Comparison of ENCODE assay signal across 24 cellular contexts in genomic region chr6:109393882-109394281, GRCh38. TPM values are rescaled to one million over a fixed set of nuclear protein-coding genes. Genes with fewer than 3 reads are reported as not detected.
DNase-seq lines count a peak whose midpoint lies in the region; ATAC-seq, FAIRE-seq and TF ChIP-seq lines count a peak whose summit lies in the region.
"Had no signal": no experiment of that assay in that cellular context is flagged by ENCODE, and none has a peak within 500 bp of the region (broad histone marks: within the 10 kb centered on the region; RNA-seq: fewer than 3 reads in every experiment).

No MANE protein-coding gene starts in this region.

- H2BK12ac ChIP-seq in mesenchymal stem cell (ENCODE audit: low read length in 2 of 2) = no peak overlapping the region

- no peak overlapping the region for H3K4me3 ChIP-seq in K562
- H3K4me3 ChIP-seq in mesenchymal stem cell (ENCODE audit: insufficient read depth in 1 of 2, low read depth in 1 of 2, low read length in 2 of 2) = no peak overlapping the region
- H3K4me3 ChIP-seq in WERI-Rb-1 (ENCODE audit: low read depth, low read length) = no peak overlapping the region
- H3K4me3 ChIP-seq: colonic mucosa, heart left ventricle, Peyer's patch, spleen had no signal

- no peaks in the 10 kb centered on the region; a peak in 1 of 5 replicates for H3K27me3 ChIP-seq in K562 (ENCODE audit: control insufficient read depth in 2 of 2, insufficient read depth in 2 of 2, low read length in 2 of 2)
- peaks cover 0 to 3% of the 10 kb centered on the region in 2 experiments for H3K27me3 ChIP-seq in mesenchymal stem cell (ENCODE audit: control insufficient read depth in 1 of 2, insufficient read depth in 1 of 2, low read length in 2 of 2)
- H3K27me3 ChIP-seq in WERI-Rb-1 (ENCODE audit: insufficient read depth, low read depth, severe bottlenecking) = no peaks in the 10 kb centered on the region
- H3K27me3 ChIP-seq: colonic mucosa, heart left ventricle, Peyer's patch, spleen had no signal

- no peak for TF ChIP-seq POLR2A in K562 (conservative IDR thresholded peaks at IDR 0.05)

- no peak for TF ChIP-seq RAD21 in K562 (CRISPR knock-in tag; conservative IDR thresholded peaks at IDR 0.05 in 1 of 2, IDR thresholded peaks at IDR 0.05 in 1 of 2)

- no peak overlapping the region for H3K9ac ChIP-seq in K562 (ENCODE audit: insufficient read depth in 1 of 2, low read depth in 2 of 2, low read length in 2 of 2)
- no peak overlapping the region for H3K9ac ChIP-seq in mesenchymal stem cell (ENCODE audit: low read length)
- H3K9ac ChIP-seq: parathyroid adenoma had no signal

- H3K4me1 ChIP-seq in K562 (replicated peaks in 1 of 2; ENCODE audit: control insufficient read depth in 2 of 2, insufficient read depth in 2 of 2, low read length in 2 of 2) = peaks cover 0 to 11% of the 10 kb centered on the region in 2 experiments; a peak in 4 of 5 replicates
- H3K4me1 ChIP-seq in mesenchymal stem cell (ENCODE audit: control insufficient read depth, insufficient read depth, low read depth, low read length) = peaks cover 2% of the 10 kb centered on the region
- H3K4me1 ChIP-seq: colonic mucosa, Peyer's patch had no signal

- CTCF ChIA-PET in K562 (lab: Yijun Ruan, JAX; ENCODE audit: low intra/inter-chr PET ratio) = no interaction called here

- H2BK120ac ChIP-seq in mesenchymal stem cell (ENCODE audit: low read depth, low read length) = no peak overlapping the region

- no peak overlapping the region for H3K18ac ChIP-seq in mesenchymal stem cell (ENCODE audit: low read depth in 1 of 2, low read length in 2 of 2)

- no peak overlapping the region for H3K4me3 Mint-ChIP-seq in activated naive CD8-positive, alpha-beta T cell treated with anti-CD3 and anti-CD28 coated beads for 36 hours

- H3K79me1 ChIP-seq in mesenchymal stem cell (replicated peaks; ENCODE audit: low read length, poor library complexity, severe bottlenecking) = no peaks in the 10 kb centered on the region

- BruUV-seq in K562 (replicated peaks; lab: Mats Ljungman, UMichigan) = no TSS peak

- H4K91ac ChIP-seq in mesenchymal stem cell (ENCODE audit: low read length) = no peak overlapping the region

- no peak for TF ChIP-seq EP300 in K562 (IDR thresholded peaks at IDR 0.05; ENCODE audit: low read length)

- 27% methylated on average over 2 of the region's 2 CpGs for WGBS in K562 (ENCODE audit: insufficient coverage, low coverage, missing lambda C conversion rate)
- 50% methylated on average over 2 of the region's 2 CpGs for WGBS in mesenchymal stem cell

- no peak overlapping the region for H3K27ac Mint-ChIP-seq in activated naive CD8-positive, alpha-beta T cell treated with anti-CD3 and anti-CD28 coated beads for 36 hours

- DNase-seq in Daoy (ENCODE audit: low read depth) (peak; percentile 44), M059J (ENCODE audit: low read depth) (peak; percentile 76), K562 (ENCODE audit: extremely low read depth in 1 of 4, low spot score in 3 of 4) (no peak), mesenchymal stem cell (peak; percentile 60), cerebellar cortex (ENCODE audit: low spot score) (no peak), WERI-Rb-1 (no peak)
- no peak for DNase-seq in activated naive CD8-positive, alpha-beta T cell treated with anti-CD3 and anti-CD28 coated beads for 36 hours
- DNase-seq in activated T-cell treated with anti-CD3 and anti-CD28 coated beads, Interleukin-2, amount 50 U/mL, for 1 hour = no peak
- DNase-seq: activated effector memory CD4-positive, alpha-beta T cell treated with Interleukin-2 at 50 U/mL for 16 hours; colonic mucosa; COR-L47; heart left ventricle; kidney; NCI-H2081; NCI-H748 treated with DMSO at 0.1 percent for 48 hours; spleen; stimulated activated naive CD8-positive, alpha-beta T cell treated with anti-CD3 and anti-CD28 coated beads, Interleukin-15, Interleukin-2, amounts not matched to agents 100 U/mL and 50 U/mL, for 24 hours; SW 1271 had no signal

- intact Hi-C loops in K562 (cut with micrococcal nuclease) = loop anchor here (10.0 kb wide), 1 partner anchor 479 kb away; no protein-coding TSS in a partner anchor

- H3K9me1 ChIP-seq in K562 (ENCODE audit: control insufficient read depth, insufficient read depth, low read length) = no peaks in the 10 kb centered on the region

- no peak for FAIRE-seq in K562 (lab: Jason Lieb, UNC)
- FAIRE-seq: GM18507, kidney, urothelium cell line had no signal

- H4K8ac ChIP-seq in mesenchymal stem cell (ENCODE audit: low read length) = no peak overlapping the region

- H2BK5ac ChIP-seq in mesenchymal stem cell (ENCODE audit: low read depth, low read length, poor library complexity, severe bottlenecking) = no peak overlapping the region

- H2BK15ac ChIP-seq in mesenchymal stem cell (ENCODE audit: low read depth, poor library complexity, severe bottlenecking) = no peak overlapping the region

- no peaks in the 10 kb centered on the region for H3K36me3 Mint-ChIP-seq in activated naive CD8-positive, alpha-beta T cell treated with anti-CD3 and anti-CD28 coated beads for 36 hours

- no peaks in the 10 kb centered on the region for H4K20me1 ChIP-seq in K562 (replicated peaks; ENCODE audit: control insufficient read depth, insufficient read depth, low read length)

- no peak overlapping the region for H2AFZ ChIP-seq in K562 (ENCODE audit: low read depth, low read length)
- no peak overlapping the region for H2AFZ ChIP-seq in mesenchymal stem cell (ENCODE audit: low read depth, low read length)
- H2AFZ ChIP-seq: parathyroid adenoma had no signal

- in situ Hi-C loops in K562 (cut with MboI) = no loop called here

- H3K23ac ChIP-seq in mesenchymal stem cell (ENCODE audit: low read length in 2 of 2) = no peak overlapping the region

- H2AK5ac ChIP-seq in mesenchymal stem cell (ENCODE audit: low read length, severe bottlenecking) = no peak overlapping the region

- no peak overlapping the region for H3K27ac ChIP-seq in K562 (ENCODE audit: extremely low read depth, low read depth, low read length)
- H3K27ac ChIP-seq in mesenchymal stem cell (ENCODE audit: low read length, poor library complexity, severe bottlenecking) = no peak overlapping the region
- no peak overlapping the region for H3K27ac ChIP-seq in WERI-Rb-1
- H3K27ac ChIP-seq: colonic mucosa, epithelial cell of prostate, heart left ventricle, parathyroid adenoma, Peyer's patch, spleen, VCaP had no signal

- POLR2A ChIA-PET in K562 (lab: Yijun Ruan, JAX) = interaction anchor here (0.7 to 2.2 kb wide), 3 partner anchors 9 to 345 kb away, joined by 3 to 7 read pairs (median 3); partner anchors contain the start of gene CD164

- ATAC-seq in K562 = 0 out of 3 replicates have a peak, but pooled peaks have one; percentile 19
- ATAC-seq: heart left ventricle; stimulated activated naive CD8-positive, alpha-beta T cell treated with anti-CD3 and anti-CD28 coated beads, Interleukin-15, Interleukin-2, amounts not matched to agents 100 U/mL and 50 U/mL, for 24 hours had no signal

- H3K4ac ChIP-seq in mesenchymal stem cell (ENCODE audit: low read depth in 1 of 2, low read length in 2 of 2) = no peak overlapping the region

- H3K9me3 ChIP-seq in K562 (replicated peaks; ENCODE audit: control insufficient read depth, insufficient read depth, low read depth, low read length) = no peaks in the 10 kb centered on the region
- H3K9me3 ChIP-seq in mesenchymal stem cell (ENCODE audit: control insufficient read depth, low read length) = no peaks in the 10 kb centered on the region
- H3K9me3 ChIP-seq in WERI-Rb-1 (ENCODE audit: severe bottlenecking) = no peaks in the 10 kb centered on the region
- H3K9me3 ChIP-seq: colonic mucosa, heart left ventricle, Peyer's patch, spleen had no signal

- no peaks in the 10 kb centered on the region for H3K27me3 Mint-ChIP-seq in activated naive CD8-positive, alpha-beta T cell treated with anti-CD3 and anti-CD28 coated beads for 36 hours

- no peaks in the 10 kb centered on the region for H3K9me3 Mint-ChIP-seq in activated naive CD8-positive, alpha-beta T cell treated with anti-CD3 and anti-CD28 coated beads for 36 hours

- no peaks in the 10 kb centered on the region for H3K79me2 ChIP-seq in K562 (ENCODE audit: control insufficient read depth, insufficient read depth, low read length)
- H3K79me2 ChIP-seq: parathyroid adenoma had no signal

- H3K4me2 ChIP-seq in K562 (ENCODE audit: insufficient read depth, low read length) (no peak overlapping the region), mesenchymal stem cell (ENCODE audit: low read length, poor library complexity, severe bottlenecking) (no peak overlapping the region)

- no peak for TF ChIP-seq CTCF in K562 (IDR thresholded peaks at IDR 0.05 in 2 of 3, conservative IDR thresholded peaks at IDR 0.05 in 1 of 3; ENCODE audit: insufficient read depth in 2 of 3, low read depth in 1 of 3, low read length in 3 of 3)
- no peak for TF ChIP-seq CTCF in WERI-Rb-1 (IDR thresholded peaks at IDR 0.05; ENCODE audit: low read depth, low read length)

- peaks cover 5% of the 10 kb centered on the region for H3K4me1 Mint-ChIP-seq in activated naive CD8-positive, alpha-beta T cell treated with anti-CD3 and anti-CD28 coated beads for 36 hours

- H3K14ac ChIP-seq in mesenchymal stem cell (ENCODE audit: low read length in 2 of 2) = no peak overlapping the region

- H3K36me3 ChIP-seq in K562 (ENCODE audit: control insufficient read depth, insufficient read depth, low read length) (no peaks in the 10 kb centered on the region), mesenchymal stem cell (ENCODE audit: control insufficient read depth in 1 of 2, insufficient read depth in 2 of 2, low read depth in 1 of 2, low read length in 2 of 2) (no peaks in the 10 kb centered on the region), WERI-Rb-1 (no peaks in the 10 kb centered on the region)
- H3K36me3 ChIP-seq: colonic mucosa, heart left ventricle, Peyer's patch, spleen had no signal

RNA-seq across cellular contexts. Expression of gene CD164, which starts 11.6 kb away (rescaled TPM):
- total RNA-seq in Daoy (2014; rRNA removed; shearing (Covaris generic)) = 163 and 185 TPM in 2 replicates
- 380 and 486 TPM in 2 replicates for total RNA-seq in M059J (2014; rRNA removed; shearing (Covaris generic))
- 114 and 222 TPM in 2 replicates for total RNA-seq in K562 (2011; cell fraction: chromatin; rRNA removed; ENCODE audit: low replicate concordance)
- 162 and 212 TPM in 2 replicates for total RNA-seq in K562 (2011; cell fraction: nucleolus; rRNA removed)
- total RNA-seq in K562 (2011; cell fraction: nucleoplasm; rRNA removed) = 243 and 317 TPM in 2 replicates
- total RNA-seq in K562 (2014; rRNA removed) (79.5 and 92.7 TPM in 2 replicates), K562 (2014; rRNA removed; fragmentation: Illumina TruSeq; extraction: Trizol) (121 and 134 TPM in 2 replicates), K562 (2015; rRNA removed; fragmentation: Illumina TruSeq; extraction: Trizol) (191 and 199 TPM in 2 replicates), K562 (2021) (164 and 169 TPM in 2 replicates)
- polyA plus RNA-seq in K562 (2011; rRNA removed) (317 and 349 TPM in 2 replicates), K562 (2014; fragmentation: Illumina TruSeq; extraction: Trizol) (186 and 188 TPM in 2 replicates), K562 (2014; fragmentation: Nextera tagmentation; extraction: Ambion mirVana) (100 to 1,000 TPM; 165 to 179 TPM), K562 (2014; rRNA removed) (117 and 143 TPM in 2 replicates)
- 107 and 156 TPM in 2 replicates for polyA plus RNA-seq in K562 (2011; cell fraction: cytosol; rRNA removed)
- polyA plus RNA-seq in K562 (2011; cell fraction: nucleus; rRNA removed) = 302 and 407 TPM in 2 replicates
- 177 and 329 TPM in 2 replicates for polyA plus RNA-seq in K562 (2012)
- polyA minus RNA-seq in K562 (2011; rRNA and poly(A)+ RNA removed) = 159 and 195 TPM in 2 replicates
- 154 and 189 TPM in 2 replicates for polyA minus RNA-seq in K562 (2011; cell fraction: cytosol; rRNA and poly(A)+ RNA removed)
- 130 and 232 TPM in 2 replicates for polyA minus RNA-seq in K562 (2011; cell fraction: nucleus; rRNA and poly(A)+ RNA removed)
- polyA plus RNA-seq in mesenchymal stem cell (2013, experiment 1 of 2) = 364 TPM
- 391 TPM for polyA plus RNA-seq in mesenchymal stem cell (2013, experiment 2 of 2)
- 100 to 1,000 TPM; 171 to 180 TPM for total RNA-seq in activated naive CD8-positive, alpha-beta T cell treated with anti-CD3 and anti-CD28 coated beads for 36 hours

RNA-seq across cellular contexts. Expression of gene PPIL6, which starts 46.5 kb away (rescaled TPM):
- 3.8 and 4.5 TPM in 2 replicates for total RNA-seq in Daoy (2014; rRNA removed; shearing (Covaris generic))
- 2.1 and 9.6 TPM in 2 replicates for total RNA-seq in M059J (2014; rRNA removed; shearing (Covaris generic))
- 0.19 TPM in 1 of 2 replicates, not detected in the other for total RNA-seq in K562 (2011; cell fraction: chromatin; rRNA removed; ENCODE audit: low replicate concordance)
- not detected in 2 replicates for total RNA-seq in K562 (2011; cell fraction: nucleolus; rRNA removed)
- 0.15 TPM in 1 of 2 replicates, not detected in the other for total RNA-seq in K562 (2011; cell fraction: nucleoplasm; rRNA removed)
- total RNA-seq in K562 (2014; rRNA removed) (0.33 TPM in 1 of 2 replicates, not detected in the other), K562 (2014; rRNA removed; fragmentation: Illumina TruSeq; extraction: Trizol) (0.64 and 0.98 TPM in 2 replicates), K562 (2015; rRNA removed; fragmentation: Illumina TruSeq; extraction: Trizol) (0.68 and 0.76 TPM in 2 replicates), K562 (2021) (0.47 and 0.87 TPM in 2 replicates)
- polyA plus RNA-seq in K562 (2011; rRNA removed) (0.36 and 1.1 TPM in 2 replicates), K562 (2014; fragmentation: Illumina TruSeq; extraction: Trizol) (0.35 and 0.49 TPM in 2 replicates), K562 (2014; fragmentation: Nextera tagmentation; extraction: Ambion mirVana) (under 1 TPM; 0.13 to 0.14 TPM), K562 (2014; rRNA removed) (0.03 and 1.5 TPM in 2 replicates)
- polyA plus RNA-seq in K562 (2011; cell fraction: cytosol; rRNA removed) = 0.09 and 0.29 TPM in 2 replicates
- 0.10 and 0.37 TPM in 2 replicates for polyA plus RNA-seq in K562 (2011; cell fraction: nucleus; rRNA removed)
- polyA plus RNA-seq in K562 (2012) = 0.72 and 2.6 TPM in 2 replicates
- 0.42 and 1.3 TPM in 2 replicates for polyA minus RNA-seq in K562 (2011; rRNA and poly(A)+ RNA removed)
- not detected in 2 replicates for polyA minus RNA-seq in K562 (2011; cell fraction: cytosol; rRNA and poly(A)+ RNA removed)
- polyA minus RNA-seq in K562 (2011; cell fraction: nucleus; rRNA and poly(A)+ RNA removed) = 0.27 TPM in 1 of 2 replicates, not detected in the other
- polyA plus RNA-seq in mesenchymal stem cell (2013, experiment 1 of 2) = 0.73 TPM
- polyA plus RNA-seq in mesenchymal stem cell (2013, experiment 2 of 2) = 0.45 TPM
- total RNA-seq in activated naive CD8-positive, alpha-beta T cell treated with anti-CD3 and anti-CD28 coated beads for 36 hours = under 1 TPM; 0.60 to 0.64 TPM

RNA-seq across cellular contexts. Expression of gene SMPD2, which starts 46.6 kb away (rescaled TPM):
- total RNA-seq in Daoy (2014; rRNA removed; shearing (Covaris generic)) = 10.1 and 13.5 TPM in 2 replicates
- total RNA-seq in M059J (2014; rRNA removed; shearing (Covaris generic)) = 10.9 and 14.6 TPM in 2 replicates
- 40.0 and 130 TPM in 2 replicates for total RNA-seq in K562 (2011; cell fraction: chromatin; rRNA removed; ENCODE audit: low replicate concordance)
- 68.9 and 90.7 TPM in 2 replicates for total RNA-seq in K562 (2011; cell fraction: nucleolus; rRNA removed)
- total RNA-seq in K562 (2011; cell fraction: nucleoplasm; rRNA removed) = 59.2 and 61.0 TPM in 2 replicates
- 20.8 and 23.9 TPM in 2 replicates for total RNA-seq in K562 (2014; rRNA removed)
- total RNA-seq in K562 (2014; rRNA removed; fragmentation: Illumina TruSeq; extraction: Trizol) = 8.8 and 14.5 TPM in 2 replicates
- total RNA-seq in K562 (2015; rRNA removed; fragmentation: Illumina TruSeq; extraction: Trizol) = 16.8 and 18.1 TPM in 2 replicates
- 20.4 TPM in 2 replicates for total RNA-seq in K562 (2021)
- 14.8 and 18.3 TPM in 2 replicates for polyA plus RNA-seq in K562 (2011; rRNA removed)
- 15.1 and 22.6 TPM in 2 replicates for polyA plus RNA-seq in K562 (2011; cell fraction: cytosol; rRNA removed)
- polyA plus RNA-seq in K562 (2011; cell fraction: nucleus; rRNA removed) = 61.2 and 64.9 TPM in 2 replicates
- 14.3 and 17.2 TPM in 2 replicates for polyA plus RNA-seq in K562 (2012)
- polyA plus RNA-seq in K562 (2014; fragmentation: Illumina TruSeq; extraction: Trizol) = 20.5 TPM in 2 replicates
- 1 to 10 TPM in 1 of 2 experiments, under 1 TPM in 1; 0.13 to 1.2 TPM for polyA plus RNA-seq in K562 (2014; fragmentation: Nextera tagmentation; extraction: Ambion mirVana)
- 19.3 and 21.8 TPM in 2 replicates for polyA plus RNA-seq in K562 (2014; rRNA removed)
- 25.8 and 28.5 TPM in 2 replicates for polyA minus RNA-seq in K562 (2011; rRNA and poly(A)+ RNA removed)
- 8.1 and 12.0 TPM in 2 replicates for polyA minus RNA-seq in K562 (2011; cell fraction: cytosol; rRNA and poly(A)+ RNA removed)
- 43.4 and 53.0 TPM in 2 replicates for polyA minus RNA-seq in K562 (2011; cell fraction: nucleus; rRNA and poly(A)+ RNA removed)
- 4.7 TPM for polyA plus RNA-seq in mesenchymal stem cell (2013, experiment 1 of 2)
- 5.0 TPM for polyA plus RNA-seq in mesenchymal stem cell (2013, experiment 2 of 2)
- total RNA-seq in activated naive CD8-positive, alpha-beta T cell treated with anti-CD3 and anti-CD28 coated beads for 36 hours = 1 to 10 TPM; 7.0 to 7.9 TPM

Comparison
In these comparisons a context has a peak if more than half of its experiments do, and no peak if none do; other contexts are left out.
1. DNase-seq: peak in Daoy (single experiment), M059J (single experiment) and mesenchymal stem cell (single experiment); none in K562 (0 of 4), cerebellar cortex (single experiment), activated naive CD8-positive, alpha-beta T cell treated with anti-CD3 and anti-CD28 coated beads for 36 hours (single experiment), WERI-Rb-1 (single experiment) and activated T-cell treated with anti-CD3 and anti-CD28 coated beads, Interleukin-2, amount 50 U/mL, for 1 hour (single experiment).